ENCODE assay signal across 12 cellular contexts in genomic region chr19:49430678-49431329, GRCh38. TPM values are rescaled to one million over a fixed set of nuclear protein-coding genes. Genes with fewer than 3 reads are reported as not detected.
DNase-seq lines count a peak whose midpoint lies in the region; ATAC-seq, FAIRE-seq and TF ChIP-seq lines count a peak whose summit lies in the region.
"Had no signal": no experiment of that assay in that cellular context is flagged by ENCODE, and none has a peak within 500 bp of the region (broad histone marks: within the 10 kb centered on the region; RNA-seq: fewer than 3 reads in every experiment).

No MANE protein-coding gene starts in this region.

- H3K9me3 ChIP-seq in CD4-positive, alpha-beta T cell (ENCODE audit: control insufficient read depth, low read length): no peaks in the 10 kb centered on the region
- H3K9me3 ChIP-seq in SK-N-SH (no peaks in the 10 kb centered on the region), hepatocyte (ENCODE audit: low read depth) (no peaks in the 10 kb centered on the region)

- H3K4me1 Mint-ChIP-seq in CD4-positive, alpha-beta T cell (ENCODE audit: low read depth): peaks cover 61% of the 10 kb centered on the region

- no peak for TF ChIP-seq EP300 in SK-N-SH (IDR thresholded peaks at IDR 0.05; ENCODE audit: borderline replicate concordance in 1 of 2, low read depth in 1 of 2, low read length in 1 of 2)

- POLR2A ChIA-PET in CD4-positive, alpha-beta T cell (lab: Charles Lee): no interaction called here
- POLR2A ChIA-PET in SK-N-SH (lab: Yijun Ruan, JAX): no interaction called here

- H4K20me1 ChIP-seq in SK-N-SH (ENCODE audit: insufficient read depth) (no peaks in the 10 kb centered on the region), hepatocyte (ENCODE audit: insufficient read depth, poor library complexity, severe bottlenecking) (no peaks in the 10 kb centered on the region)

- no peak overlapping the region for H2AFZ ChIP-seq in SK-N-SH (ENCODE audit: low read depth)
- no peak overlapping the region for H2AFZ ChIP-seq in hepatocyte

- TF ChIP-seq CTCF in CD4-positive, alpha-beta T cell (IDR thresholded peaks at IDR 0.05): peak; percentile 18
- TF ChIP-seq CTCF in GM12874 (IDR thresholded peaks at IDR 0.05; ENCODE audit: insufficient read depth, low read depth, low read length) (peak; percentile 54), SK-N-SH (IDR thresholded peaks at IDR 0.05) (peak; percentile 54), hepatocyte (IDR thresholded peaks at IDR 0.05; ENCODE audit: poor library complexity) (peak; percentile 3)

- peak; percentile 31 for ATAC-seq in CD4-positive, alpha-beta T cell (ENCODE audit: poor library complexity)
- ATAC-seq in GM19328 (IDR thresholded peaks at IDR 0.05; ENCODE audit: unreplicated experiment): no peak

- H3K79me2 ChIP-seq in SK-N-SH (ENCODE audit: insufficient read depth) (no peaks in the 10 kb centered on the region), hepatocyte (no peaks in the 10 kb centered on the region)

- no peak overlapping the region for H3K27ac ChIP-seq in CD4-positive, alpha-beta T cell (ENCODE audit: low read depth, low read length)
- no peak overlapping the region for H3K27ac ChIP-seq in SK-N-SH (ENCODE audit: low read depth in 2 of 2, low read length in 1 of 2)
- no peak overlapping the region for H3K27ac ChIP-seq in hepatocyte

- H3K27me3 Mint-ChIP-seq in CD4-positive, alpha-beta T cell: peaks cover 98% of the 10 kb centered on the region

- H3K27me3 ChIP-seq in CD4-positive, alpha-beta T cell (ENCODE audit: control insufficient read depth, insufficient read depth, low read length): peaks cover 98% of the 10 kb centered on the region
- H3K27me3 ChIP-seq in SK-N-SH (ENCODE audit: insufficient read depth) (peaks cover 96% of the 10 kb centered on the region), hepatocyte (peaks cover 99% of the 10 kb centered on the region)

- H3K27ac Mint-ChIP-seq in CD4-positive, alpha-beta T cell: no peak overlapping the region
- H3K27ac Mint-ChIP-seq: activated T-helper 2 cell treated with anti-CD3 and anti-CD28 coated beads, Interferon-gamma antibody, Interleukin-2, Interleukin-4, amounts not matched to agents 10 μg/mL and 5 μg/mL and 100 μg/mL, durations not matched to agents 14 hours and 24 hours and 36 hours had no signal

- H3K36me3 ChIP-seq in SK-N-SH (replicated peaks in 1 of 2; ENCODE audit: control insufficient read depth in 1 of 2, insufficient read depth in 2 of 2, low read length in 1 of 2) (no peaks in the 10 kb centered on the region), hepatocyte (replicated peaks; ENCODE audit: insufficient read depth, low read depth) (no peaks in the 10 kb centered on the region)

- no peak for TF ChIP-seq POLR2A in GM12892 (IDR thresholded peaks at IDR 0.05; ENCODE audit: low read depth, low read length)

- no peaks in the 10 kb centered on the region for H3K9me3 Mint-ChIP-seq in CD4-positive, alpha-beta T cell
- H3K9me3 Mint-ChIP-seq: activated T-helper 2 cell treated with anti-CD3 and anti-CD28 coated beads, Interferon-gamma antibody, Interleukin-2, Interleukin-4, amounts not matched to agents 10 μg/mL and 5 μg/mL and 100 μg/mL, durations not matched to agents 14 hours and 24 hours and 36 hours had no signal

- peaks cover 9% of the 10 kb centered on the region for H3F3A ChIP-seq in SK-N-SH (replicated peaks; ENCODE audit: insufficient read depth)

- H3K4me2 ChIP-seq in SK-N-SH (no peak overlapping the region), hepatocyte (no peak overlapping the region)

- no peak overlapping the region for H3K4me3 ChIP-seq in SK-N-SH (ENCODE audit: low read depth in 2 of 2, low read length in 1 of 2)
- no peak overlapping the region for H3K4me3 ChIP-seq in hepatocyte

- no peaks in the 10 kb centered on the region for H3K36me3 Mint-ChIP-seq in CD4-positive, alpha-beta T cell (ENCODE audit: low read depth)

- TF ChIP-seq RAD21 in SK-N-SH (IDR thresholded peaks at IDR 0.05; ENCODE audit: low read length): peak; percentile 30; the same call in 1 of the 2 replicates

- H3K4me1 ChIP-seq in SK-N-SH (ENCODE audit: control insufficient read depth in 1 of 2, insufficient read depth in 2 of 2, low read depth in 1 of 2, low read length in 1 of 2) (peaks cover 0 to 4% of the 10 kb centered on the region in 2 experiments; a peak in 1 of 4 replicates), hepatocyte (ENCODE audit: insufficient read depth) (peaks cover 7% of the 10 kb centered on the region)

- 52% methylated on average over 22 of the region's 28 CpGs for WGBS in SK-N-SH (ENCODE audit: low lambda C conversion rate)
- WGBS in hepatocyte (ENCODE audit: low lambda C conversion rate, missing lambda C conversion rate): 86% methylated on average over 28 of the region's 28 CpGs

- intact Hi-C loops in CD4-positive, alpha-beta T cell (cut with DNase I, micrococcal nuclease): no loop called here

- no peak for DNase-seq in CD4-positive, alpha-beta T cell
- DNase-seq in SK-N-SH (peak; percentile 68), hepatocyte (ENCODE audit: low spot score) (no peak), GM12892 (ENCODE audit: insufficient read length) (no peak), NCI-H1436 (lab: John Stamatoyannopoulos, UW) (no peak), activated gamma-delta T cell treated with Interleukin-2 at 50 U/mL for 16 hours (no peak)
- DNase-seq: SIG-M5 had no signal

- no peak overlapping the region for H3K9ac ChIP-seq in SK-N-SH

- H3K4me3 Mint-ChIP-seq in CD4-positive, alpha-beta T cell: no peak overlapping the region

- FAIRE-seq in GM12892 (lab: Jason Lieb, UNC): no peak

- CTCF ChIA-PET in CD4-positive, alpha-beta T cell (lab: Charles Lee): interaction anchor here (1.2 to 1.5 kb wide), 2 partner anchors 40 kb away, joined by 3 to 5 read pairs; no protein-coding TSS in a partner anchor
- CTCF ChIA-PET in SK-N-SH (lab: Yijun Ruan, JAX): interaction anchor here (0.7 to 6.2 kb wide), 6 partner anchors 9 to 333 kb away, joined by 3 to 51 read pairs (median 9); no protein-coding TSS in a partner anchor

- H3K9me2 ChIP-seq in SK-N-SH: no peaks in the 10 kb centered on the region
- H3K9me2 ChIP-seq in hepatocyte (replicated peaks; ENCODE audit: insufficient read depth): no peaks in the 10 kb centered on the region

TF ChIP-seq in SK-N-SH, 30 proteins besides CTCF, POLR2A, EP300 and RAD21:
- TF ChIP-seq, protein P1, sequence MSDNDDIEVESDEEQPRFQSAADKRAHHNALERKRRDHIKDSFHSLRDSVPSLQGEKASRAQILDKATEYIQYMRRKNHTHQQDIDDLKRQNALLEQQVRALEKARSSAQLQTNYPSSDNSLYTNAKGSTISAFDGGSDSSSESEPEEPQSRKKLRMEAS (IDR thresholded peaks at IDR 0.05; ENCODE audit: low read depth): 0 out of 2 replicates have a peak, but pooled peaks have one; percentile 20
- TF ChIP-seq SMC3 (IDR thresholded peaks at IDR 0.05; ENCODE audit: low read depth, low read length): peak; percentile 44
- no peak for TF ChIP-seq RCOR1 (IDR thresholded peaks at IDR 0.05; ENCODE audit: low read length)

RNA-seq across cellular contexts. Expression of gene GFY, which starts 5.6 kb away (rescaled TPM):
- not detected for total RNA-seq in CD4-positive, alpha-beta T cell
- polyA plus RNA-seq in SK-N-SH (2012; rRNA removed) (not detected in 2 replicates), hepatocyte (not detected in 2 replicates)
- not detected in 2 replicates for polyA plus RNA-seq in SK-N-SH (2012; cell fraction: cytosol; rRNA removed)
- not detected in 2 replicates for polyA plus RNA-seq in SK-N-SH (2012; cell fraction: nucleus; rRNA removed)
- total RNA-seq in hepatocyte: not detected in 2 replicates
- not detected for polyA plus RNA-seq in GM12892 (2012; ENCODE audit: missing spikeins)
- total RNA-seq: activated T-helper 2 cell treated with anti-CD3 and anti-CD28 coated beads, Interferon-gamma antibody, Interleukin-2, Interleukin-4, amounts not matched to agents 10 μg/mL and 5 μg/mL and 100 μg/mL, durations not matched to agents 14 hours and 24 hours and 36 hours; mononuclear cell had no signal
- polyA plus RNA-seq: esophagus had no signal

RNA-seq across cellular contexts. Expression of gene PTH2, which starts 7.6 kb away (rescaled TPM):
- total RNA-seq in CD4-positive, alpha-beta T cell: not detected
- polyA plus RNA-seq in SK-N-SH (2012; rRNA removed): not detected in 2 replicates
- not detected in 2 replicates for polyA plus RNA-seq in SK-N-SH (2012; cell fraction: cytosol; rRNA removed)
- polyA plus RNA-seq in SK-N-SH (2012; cell fraction: nucleus; rRNA removed): not detected in 2 replicates
- total RNA-seq in hepatocyte: not detected in 2 replicates
- polyA plus RNA-seq in hepatocyte: not detected in 2 replicates
- polyA plus RNA-seq in GM12892 (2012; ENCODE audit: missing spikeins): not detected
- total RNA-seq: activated T-helper 2 cell treated with anti-CD3 and anti-CD28 coated beads, Interferon-gamma antibody, Interleukin-2, Interleukin-4, amounts not matched to agents 10 μg/mL and 5 μg/mL and 100 μg/mL, durations not matched to agents 14 hours and 24 hours and 36 hours; mononuclear cell had no signal
- polyA plus RNA-seq: esophagus had no signal

RNA-seq across cellular contexts. Expression of gene SLC17A7, which starts 10.5 kb away (rescaled TPM):
- not detected for total RNA-seq in CD4-positive, alpha-beta T cell
- 0.39 and 0.59 TPM in 2 replicates for polyA plus RNA-seq in SK-N-SH (2012; rRNA removed)
- polyA plus RNA-seq in SK-N-SH (2012; cell fraction: cytosol; rRNA removed): 0.21 and 0.33 TPM in 2 replicates
- 1.8 and 1.9 TPM in 2 replicates for polyA plus RNA-seq in SK-N-SH (2012; cell fraction: nucleus; rRNA removed)
- total RNA-seq in hepatocyte: 0.13 TPM in 1 of 2 replicates, not detected in the other
- 0.51 TPM in 1 of 2 replicates, not detected in the other for polyA plus RNA-seq in hepatocyte
- not detected for polyA plus RNA-seq in GM12892 (2012; ENCODE audit: missing spikeins)
- total RNA-seq: mononuclear cell had no signal

RNA-seq across cellular contexts. Expression of gene PIH1D1, which starts 20.8 kb away (rescaled TPM):
- 100 to 1,000 TPM; 145 to 151 TPM for total RNA-seq in CD4-positive, alpha-beta T cell
- polyA plus RNA-seq in SK-N-SH (2012; rRNA removed) (145 and 157 TPM in 2 replicates), hepatocyte (79.8 and 98.9 TPM in 2 replicates)
- 112 and 120 TPM in 2 replicates for polyA plus RNA-seq in SK-N-SH (2012; cell fraction: cytosol; rRNA removed)
- 301 and 343 TPM in 2 replicates for polyA plus RNA-seq in SK-N-SH (2012; cell fraction: nucleus; rRNA removed)
- 72.1 and 73.2 TPM in 2 replicates for total RNA-seq in hepatocyte
- 114 TPM for polyA plus RNA-seq in GM12892 (2012; ENCODE audit: missing spikeins)

RNA-seq across cellular contexts. Expression of gene ALDH16A1, which starts 22.2 kb away (rescaled TPM):
- total RNA-seq in CD4-positive, alpha-beta T cell: 10 to 100 TPM; 25.1 to 25.8 TPM
- 13.6 and 15.7 TPM in 2 replicates for polyA plus RNA-seq in SK-N-SH (2012; rRNA removed)
- 4.0 and 10.0 TPM in 2 replicates for polyA plus RNA-seq in SK-N-SH (2012; cell fraction: cytosol; rRNA removed)
- polyA plus RNA-seq in SK-N-SH (2012; cell fraction: nucleus; rRNA removed): 44.6 and 65.5 TPM in 2 replicates
- 29.9 and 32.4 TPM in 2 replicates for total RNA-seq in hepatocyte
- 36.5 and 38.7 TPM in 2 replicates for polyA plus RNA-seq in hepatocyte
- polyA plus RNA-seq in GM12892 (2012; ENCODE audit: missing spikeins): 1.9 TPM

Comparison
In these comparisons a context has a peak if more than half of its experiments do, and no peak if none do; other contexts are left out.
1. CTCF ChIP-seq: peak in every context shown above with its lines; median percentile 54 in GM12874; 54 in SK-N-SH; 18 in CD4-positive, alpha-beta T cell; 3 in hepatocyte.